In the genomic region with DNA sequence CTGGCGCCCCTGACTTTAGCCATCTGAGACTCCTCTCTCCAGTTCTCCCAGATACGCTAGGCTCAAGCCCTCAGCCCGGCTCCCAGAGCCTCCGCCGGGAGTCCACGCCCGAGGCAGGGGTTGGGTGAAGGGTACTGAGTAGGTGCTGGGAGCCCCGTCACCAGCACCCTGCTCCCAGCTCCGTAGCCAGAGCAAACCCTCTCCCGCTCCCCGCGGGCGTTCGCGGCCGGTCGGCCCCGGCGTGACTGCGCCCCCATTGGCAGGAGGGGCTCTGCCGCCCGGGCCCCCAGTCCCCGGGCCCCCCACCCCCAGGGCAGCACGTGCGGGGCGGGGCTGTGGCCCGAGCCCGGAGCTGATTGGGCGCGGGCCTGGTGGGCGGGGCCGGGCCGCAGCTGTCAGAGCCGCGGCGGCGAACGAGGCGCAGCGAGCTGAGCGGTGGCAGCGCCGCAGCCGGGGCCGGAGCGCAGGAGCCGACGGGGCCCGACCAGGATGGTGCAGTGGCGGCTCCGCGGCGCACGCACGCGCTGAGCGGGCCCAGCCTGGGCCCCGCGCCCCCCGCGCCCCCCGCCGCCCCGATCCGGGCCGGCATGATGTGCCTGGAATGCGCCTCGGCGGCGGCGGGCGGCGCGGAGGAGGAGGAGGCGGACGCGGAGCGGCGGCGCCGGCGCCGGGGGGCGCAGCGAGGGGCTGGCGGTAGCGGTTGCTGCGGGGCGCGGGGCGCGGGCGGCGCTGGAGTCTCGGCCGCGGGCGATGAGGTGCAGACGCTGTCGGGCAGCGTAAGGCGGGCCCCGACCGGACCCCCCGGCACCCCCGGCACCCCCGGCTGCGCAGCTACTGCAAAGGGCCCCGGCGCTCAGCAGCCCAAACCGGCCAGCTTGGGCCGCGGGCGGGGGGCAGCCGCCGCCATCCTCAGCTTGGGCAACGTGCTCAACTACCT, we compare ENCODE assay signal across 8 cellular contexts. TPM values are rescaled to one million over a fixed set of nuclear protein-coding genes. Genes with fewer than 3 reads are reported as not detected.
DNase-seq lines count a peak whose midpoint lies in the region; ATAC-seq and TF ChIP-seq lines count a peak whose summit lies in the region.

A gene with protein sequence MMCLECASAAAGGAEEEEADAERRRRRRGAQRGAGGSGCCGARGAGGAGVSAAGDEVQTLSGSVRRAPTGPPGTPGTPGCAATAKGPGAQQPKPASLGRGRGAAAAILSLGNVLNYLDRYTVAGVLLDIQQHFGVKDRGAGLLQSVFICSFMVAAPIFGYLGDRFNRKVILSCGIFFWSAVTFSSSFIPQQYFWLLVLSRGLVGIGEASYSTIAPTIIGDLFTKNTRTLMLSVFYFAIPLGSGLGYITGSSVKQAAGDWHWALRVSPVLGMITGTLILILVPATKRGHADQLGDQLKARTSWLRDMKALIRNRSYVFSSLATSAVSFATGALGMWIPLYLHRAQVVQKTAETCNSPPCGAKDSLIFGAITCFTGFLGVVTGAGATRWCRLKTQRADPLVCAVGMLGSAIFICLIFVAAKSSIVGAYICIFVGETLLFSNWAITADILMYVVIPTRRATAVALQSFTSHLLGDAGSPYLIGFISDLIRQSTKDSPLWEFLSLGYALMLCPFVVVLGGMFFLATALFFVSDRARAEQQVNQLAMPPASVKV (plus strand): TSS at position 421 of the 937 bp plus-strand sequence. CDS start 167 bp downstream, at position 588.

- H3K4me1 ChIP-seq in breast epithelium (peaks cover 0 to 6% of the 10 kb centered on the region in 2 donors), iPS-20b (ENCODE audit: insufficient read depth, low read length) (peaks cover 2% of the 10 kb centered on the region; the same call in 1 of the 2 replicates), sigmoid colon (peaks cover 0 to 22% (median 21%) of the 10 kb centered on the region in 4 donors)

- H3K9ac ChIP-seq in iPS-20b (ENCODE audit: low read depth, low read length) = no peak within 1 kb of the TSS

- H3K4me3 ChIP-seq in breast epithelium (peak within 1 kb of the TSS; percentile 48 to 62 (median 50)), iPS-20b (ENCODE audit: low read length) (peak within 1 kb of the TSS; percentile 65), sigmoid colon (peak within 1 kb of the TSS; percentile 12 to 47 (median 40))

- no peaks in the 10 kb centered on the region for H3K9me3 ChIP-seq in breast epithelium
- H3K9me3 ChIP-seq in iPS-20b (ENCODE audit: insufficient read depth, low read depth, low read length) = no peaks in the 10 kb centered on the region
- H3K9me3 ChIP-seq in sigmoid colon = no peaks in the 10 kb centered on the region

- no peak for ATAC-seq in GM18870 (IDR thresholded peaks at IDR 0.05; ENCODE audit: unreplicated experiment)

- H3K27me3 ChIP-seq in breast epithelium (peaks cover 11 to 28% of the 10 kb centered on the region in 2 donors), iPS-20b (ENCODE audit: insufficient read depth, low read length) (peaks cover 61% of the 10 kb centered on the region), sigmoid colon (peaks cover 16 to 46% (median 36%) of the 10 kb centered on the region in 3 donors)

- intact Hi-C loops in breast epithelium (cut with DNase I; ENCODE audit: low total_unique reads) (no loop called here), sigmoid colon (cut with DNase I) (no loop called here)

- no peak for TF ChIP-seq POLR2A in breast epithelium (IDR thresholded peaks at IDR 0.05)
- no peak for TF ChIP-seq POLR2A in sigmoid colon (IDR thresholded peaks at IDR 0.05)

- TF ChIP-seq CTCF in breast epithelium (IDR thresholded peaks at IDR 0.05) = no peak
- TF ChIP-seq CTCF in sigmoid colon (IDR thresholded peaks at IDR 0.05) = no peak

- H3K36me3 ChIP-seq in breast epithelium (no peaks in the 10 kb centered on the region), iPS-20b (ENCODE audit: insufficient read depth, low read depth, low read length) (no peaks in the 10 kb centered on the region), sigmoid colon (no peaks in the 10 kb centered on the region)

- 1% methylated on average over 117 of the region's 117 CpGs for WGBS in sigmoid colon, 2 donors

- TF ChIP-seq EP300 in sigmoid colon (IDR thresholded peaks at IDR 0.05) = no peak

- DNase-seq in NCI-H524 (lab: John Stamatoyannopoulos, UW) (peak; percentile 37 to 74), NCI-H524 treated with DMSO at 0.1 percent for 48 hours (lab: John Stamatoyannopoulos, UW) (no peak), M059J (ENCODE audit: low read depth) (peak; percentile 30), UCSD-AML1 (lab: John Stamatoyannopoulos, UW; ENCODE audit: unreplicated experiment) (peak; percentile 84), breast epithelium (ENCODE audit: low spot score in 2 of 2) (no peak), sigmoid colon (no peak)

- H3K27ac ChIP-seq in breast epithelium (peak within 1 kb of the TSS; percentile 10 to 35), iPS-20b (ENCODE audit: low read length) (no peak within 1 kb of the TSS), sigmoid colon (peak within 1 kb of the TSS; percentile 0 to 59 (median 41))

RNA-seq across cellular contexts. Expression of the gene that starts here (rescaled TPM):
- 0.52 and 0.54 TPM in 2 replicates for total RNA-seq in M059J (2014; rRNA removed; shearing (Covaris generic))
- total RNA-seq in breast epithelium = 10 to 100 TPM in 2 of 3 donors, 1 to 10 TPM in 1; 5.3 to 14.1 (median 11.5) TPM
- total RNA-seq in sigmoid colon = 10 to 100 TPM in 1 of 4 donors, 1 to 10 TPM in 3; 5.3 to 10.8 (median 8.3) TPM
- 10 to 100 TPM in 2 of 3 donors, 1 to 10 TPM in 1; 6.6 to 40.5 (median 12.0) TPM for polyA plus RNA-seq in sigmoid colon

Comparison
In these comparisons a context has a peak if more than half of its experiments do, and no peak if none do; other contexts are left out.
1. DNase-seq: peak in NCI-H524 (2 of 2) and UCSD-AML1 (single experiment); none in NCI-H524 treated with DMSO at 0.1 percent for 48 hours (single experiment), breast epithelium (0 of 2) and sigmoid colon (single experiment).
2. Peak in DNase-seq in M059J; RNA of the gene not detected or under 1 TPM.
3. Peak in every context shown above with its lines, with median percentiles within 50 percentile points of each other: H3K4me3 ChIP-seq.